In genomic region chr2:71951067-71951436, GRCh38 we compare ENCODE assay signal across 13 cellular contexts.
"Had no signal": no experiment of that assay in that cellular context is flagged by ENCODE, and none has a peak within 500 bp of the region (broad histone marks: within the 10 kb centered on the region; RNA-seq: fewer than 3 reads in every experiment).

No MANE protein-coding gene starts in this region.

- H3K9me3 ChIP-seq: sigmoid colon had no signal

- H3K27ac ChIP-seq: coronary artery, tibial nerve, uterus had no signal

- H3K27me3 ChIP-seq: sigmoid colon, tibial nerve, uterus had no signal

- H3K4me1 Mint-ChIP-seq: activated B cell treated with CpG ODN at 0.5 μM for 24 hours, neural crest cell, T-cell had no signal

- H3K4me3 Mint-ChIP-seq: activated B cell treated with CpG ODN at 0.5 μM for 24 hours; activated CD4-positive, alpha-beta memory T cell treated with anti-CD3 and anti-CD28 coated beads for 36 hours; activated naive CD4-positive, alpha-beta T cell treated with anti-CD3 and anti-CD28 coated beads for 36 hours; activated T-cell treated with anti-CD3 and anti-CD28 coated beads, Interleukin-2, amount 50 U/mL, for 24 hours; neural crest cell; T-cell had no signal

- H3K4me1 ChIP-seq: sigmoid colon, uterus had no signal

- H3K9me3 Mint-ChIP-seq: activated B cell treated with CpG ODN at 0.5 μM for 24 hours; activated CD4-positive, alpha-beta memory T cell treated with anti-CD3 and anti-CD28 coated beads for 36 hours; activated naive CD4-positive, alpha-beta T cell treated with anti-CD3 and anti-CD28 coated beads for 36 hours; activated T-cell treated with anti-CD3 and anti-CD28 coated beads, Interleukin-2, amount 50 U/mL, for 24 hours had no signal

- DNase-seq: activated B cell treated with CpG ODN at 0.5 μM for 24 hours; activated CD4-positive, alpha-beta memory T cell treated with anti-CD3 and anti-CD28 coated beads for 36 hours; activated CD4-positive, alpha-beta T cell treated with anti-CD3 and anti-CD28 coated beads for 4 hours; activated naive CD4-positive, alpha-beta T cell treated with anti-CD3 and anti-CD28 coated beads for 36 hours; activated T-cell treated with anti-CD3 and anti-CD28 coated beads, Interleukin-2, amount 50 U/mL, for 24 hours; stimulated activated naive CD4-positive, alpha-beta T cell treated with Interleukin-2 at 50 U/mL for 16 hours; T-cell had no signal

- H3K36me3 ChIP-seq: sigmoid colon, tibial nerve, uterus had no signal

- H3K27ac Mint-ChIP-seq: activated B cell treated with CpG ODN at 0.5 μM for 24 hours; activated CD4-positive, alpha-beta memory T cell treated with anti-CD3 and anti-CD28 coated beads for 36 hours; activated naive CD4-positive, alpha-beta T cell treated with anti-CD3 and anti-CD28 coated beads for 36 hours; activated T-cell treated with anti-CD3 and anti-CD28 coated beads, Interleukin-2, amount 50 U/mL, for 24 hours; activated T-helper 2 cell treated with anti-CD3 and anti-CD28 coated beads, Interferon-gamma antibody, Interleukin-2, Interleukin-4, amounts not matched to agents 10 μg/mL and 5 μg/mL and 100 μg/mL, durations not matched to agents 14 hours and 24 hours and 36 hours; T-cell had no signal

- H3K36me3 Mint-ChIP-seq: activated CD4-positive, alpha-beta memory T cell treated with anti-CD3 and anti-CD28 coated beads for 36 hours; T-cell had no signal

- H3K4me3 ChIP-seq: coronary artery, sigmoid colon, tibial nerve, uterus had no signal
